Comparison of ENCODE assay signal across 18 cellular contexts in genomic region chr6:4940416-4940815, GRCh38.
"Had no signal": no experiment of that assay in that cellular context is flagged by ENCODE, and none has a peak within 500 bp of the region (broad histone marks: within the 10 kb centered on the region; RNA-seq: fewer than 3 reads in every experiment).

No MANE protein-coding gene starts in this region.

- H3K27ac Mint-ChIP-seq: activated naive CD8-positive, alpha-beta T cell; activated T-cell treated with anti-CD3 and anti-CD28 coated beads, Interleukin-2, amount 50 U/mL, for 24 hours; memory B cell; type B pancreatic cell had no signal

- H3K9me3 Mint-ChIP-seq: activated T-cell treated with anti-CD3 and anti-CD28 coated beads, Interleukin-2, amount 50 U/mL, for 24 hours; memory B cell; nephron progenitor cell; type B pancreatic cell had no signal

- H3K9me3 ChIP-seq: colonic mucosa, heart right ventricle, left lung, sigmoid colon had no signal

- H3K27me3 ChIP-seq: colonic mucosa, heart right ventricle, left lung, sigmoid colon had no signal

- ATAC-seq: activated CD4-positive, CD25-positive, alpha-beta regulatory T cell treated with anti-CD3 and anti-CD28 coated beads, Interleukin-2, amount 50 U/mL, for 24 hours; activated CD8-positive, alpha-beta memory T cell treated with anti-CD3 and anti-CD28 coated beads, Interleukin-2, amount 10 ng/mL, durations not matched to agents 7 days and 5 days; heart right ventricle; left lung had no signal

- H3K4me3 Mint-ChIP-seq: activated CD8-positive, alpha-beta memory T cell treated with anti-CD3 and anti-CD28 coated beads, Interleukin-2, amount 10 ng/mL, durations not matched to agents 7 days and 5 days; activated naive CD8-positive, alpha-beta T cell; activated T-cell treated with anti-CD3 and anti-CD28 coated beads, Interleukin-2, amount 50 U/mL, for 24 hours; memory B cell; nephron progenitor cell; type B pancreatic cell had no signal

- H3K27ac ChIP-seq: colonic mucosa, heart right ventricle, left lung, sigmoid colon had no signal

- H3K4me1 Mint-ChIP-seq: memory B cell had no signal

- FAIRE-seq: islet of Langerhans had no signal

- DNase-seq: activated CD4-positive, alpha-beta T cell treated with anti-CD3 and anti-CD28 coated beads, Interleukin-2, amount 50 U/mL, for 4 hours; activated CD8-positive, alpha-beta memory T cell treated with anti-CD3 and anti-CD28 coated beads, Interleukin-2, amount 10 ng/mL, durations not matched to agents 7 days and 5 days; activated gamma-delta T cell; activated T-cell treated with anti-CD3 and anti-CD28 coated beads, Interleukin-2, amount 50 U/mL, for 24 hours; anterior cingulate cortex; colonic mucosa; foreskin melanocyte; heart right ventricle; left lung; nephron progenitor cell; sigmoid colon; stimulated activated CD4-positive, alpha-beta T cell treated with anti-CD3 and anti-CD28 coated beads, Interleukin-12 subunit alpha, Interleukin-12 subunit beta, amount 100 ng/mL, for 4 hours; stimulated activated naive CD4-positive, alpha-beta T cell treated with Interleukin-2 at 50 U/mL for 16 hours had no signal

- H3K36me3 ChIP-seq: colonic mucosa had no signal

- H3K4me3 ChIP-seq: colonic mucosa, heart right ventricle, left lung, sigmoid colon had no signal

- H3K4me1 ChIP-seq: colonic mucosa had no signal

- H3K27me3 Mint-ChIP-seq: activated CD8-positive, alpha-beta memory T cell treated with anti-CD3 and anti-CD28 coated beads, Interleukin-2, amount 10 ng/mL, durations not matched to agents 7 days and 5 days; activated naive CD8-positive, alpha-beta T cell; activated T-cell treated with anti-CD3 and anti-CD28 coated beads, Interleukin-2, amount 50 U/mL, for 24 hours; memory B cell; type B pancreatic cell had no signal
